ENCODE assay signal across 15 cellular contexts in genomic region chr2:196979976-196980375, GRCh38.
"Had no signal": no experiment of that assay in that cellular context is flagged by ENCODE, and none has a peak within 500 bp of the region (broad histone marks: within the 10 kb centered on the region; RNA-seq: fewer than 3 reads in every experiment).

No MANE protein-coding gene starts in this region.

- H3K9me3 ChIP-seq: gastrocnemius medialis, prostate gland had no signal

- DNase-seq: activated CD4-positive, alpha-beta T cell treated with anti-CD3 and anti-CD28 coated beads for 48 hours; activated CD8-positive, alpha-beta memory T cell treated with anti-CD3 and anti-CD28 coated beads for 24 hours; activated naive CD4-positive, alpha-beta T cell treated with anti-CD3 and anti-CD28 coated beads for 36 hours; cortex of kidney; effector CD8-positive, alpha-beta T cell; gastrocnemius medialis; left ventricle myocardium inferior; natural killer cell; nucleus accumbens; stimulated activated CD4-positive, alpha-beta T cell treated with anti-CD3 and anti-CD28 coated beads, Interleukin-2, amount 100 ng/mL, for 24 hours; stimulated activated naive B cell treated with anti-CD40 and anti-IgM and Interleukin-4, amounts not matched to agents 10 μg/mL and 1 μg/mL and 100 μg/mL, for 72 hours; trophoblast cell had no signal

- H3K4me1 ChIP-seq: gastrocnemius medialis, left ventricle myocardium inferior, prostate gland had no signal

- H3K27ac ChIP-seq: gastrocnemius medialis, left ventricle myocardium inferior, prostate gland had no signal

- H3K27me3 ChIP-seq: gastrocnemius medialis had no signal

- ATAC-seq: gastrocnemius medialis; natural killer cell; sciatic nerve; stimulated activated naive B cell treated with anti-CD40 and anti-IgM and Interleukin-4, amounts not matched to agents 10 μg/mL and 1 μg/mL and 100 μg/mL, for 72 hours; WTC11 had no signal

- H3K4me3 ChIP-seq: gastrocnemius medialis, left ventricle myocardium inferior, prostate gland had no signal
